Comparison of ENCODE assay signal across 25 cellular contexts in genomic region chr6:18147616-18148015, GRCh38. TPM values are rescaled to one million over a fixed set of nuclear protein-coding genes. Genes with fewer than 3 reads are reported as not detected.
A peak's percentile ranks its signal among the peaks of the same experiment; 100 is the strongest.
DNase-seq lines count a peak whose midpoint lies in the region; ATAC-seq and TF ChIP-seq lines count a peak whose summit lies in the region.
"Had no signal": no experiment of that assay in that cellular context is flagged by ENCODE, and none has a peak within 500 bp of the region (broad histone marks: within the 10 kb centered on the region; RNA-seq: fewer than 3 reads in every experiment).

No MANE protein-coding gene starts in this region.

- H3K79me2 ChIP-seq in mammary epithelial cell (ENCODE audit: insufficient read depth, low read length), result no peaks in the 10 kb centered on the region

- DNase-seq in HFFc6 (no peak), mammary epithelial cell (no peak), left lobe of liver (ENCODE audit: low spot score) (no peak), NCI-H187 (lab: John Stamatoyannopoulos, UW) (no peak), NCI-H2081 treated with DMSO at 0.1 percent for 48 hours (lab: John Stamatoyannopoulos, UW) (no peak)
- no peak for DNase-seq in stimulated activated effector memory CD8-positive, alpha-beta T cell treated with anti-CD3 and anti-CD28 coated beads, Interleukin-12 subunit alpha, Interleukin-12 subunit beta, amount 100 ng/mL, for 72 hours (ENCODE audit: low spot score in 2 of 2)
- DNase-seq: activated naive CD4-positive, alpha-beta T cell treated with Interleukin-2 at 50 U/mL for 16 hours; H9; heart left ventricle; mesendoderm; naive B cell; NCI-H1417 treated with DMSO at 0.1 percent for 48 hours; NCI-H345; NCI-H774; retina; spleen; stimulated activated CD4-positive, alpha-beta T cell treated with anti-CD3 and anti-CD28 coated beads, Interleukin-2, amount 100 ng/mL, for 48 hours; substantia nigra; upper lobe of right lung had no signal

- H3K4me2 ChIP-seq in mammary epithelial cell (ENCODE audit: insufficient read depth, low read depth, low read length) (peak overlapping the region; percentile 62), skeletal muscle satellite cell (ENCODE audit: low read length) (no peak overlapping the region)

- H3K9me3 ChIP-seq in mammary epithelial cell (replicated peaks; ENCODE audit: insufficient read depth, low read length) (no peaks in the 10 kb centered on the region), skeletal muscle satellite cell (replicated peaks; ENCODE audit: low read length) (no peaks in the 10 kb centered on the region)
- H3K9me3 ChIP-seq: heart left ventricle, MG63, spleen, upper lobe of right lung had no signal

- H3K27me3 Mint-ChIP-seq in HFFc6 (ENCODE audit: insufficient read depth), result no peaks in the 10 kb centered on the region; the same call in 1 of the 2 replicates
- H3K27me3 Mint-ChIP-seq: naive B cell had no signal

- H3K9me3 Mint-ChIP-seq in HFFc6, result no peaks in the 10 kb centered on the region
- H3K9me3 Mint-ChIP-seq in stimulated activated effector memory CD8-positive, alpha-beta T cell treated with anti-CD3 and anti-CD28 coated beads, Interleukin-12 subunit alpha, Interleukin-12 subunit beta, amount 100 ng/mL, for 72 hours, result no peaks in the 10 kb centered on the region
- H3K9me3 Mint-ChIP-seq: H9, naive B cell had no signal

- peak overlapping the region; percentile 97 for H3K27ac Mint-ChIP-seq in HFFc6
- H3K27ac Mint-ChIP-seq in stimulated activated effector memory CD8-positive, alpha-beta T cell treated with anti-CD3 and anti-CD28 coated beads, Interleukin-12 subunit alpha, Interleukin-12 subunit beta, amount 100 ng/mL, for 72 hours, result no peak overlapping the region
- H3K27ac Mint-ChIP-seq: H9, naive B cell had no signal

- ATAC-seq in left lobe of liver (peak; percentile 6), HG02885 (IDR thresholded peaks at IDR 0.05; ENCODE audit: poor library complexity, unreplicated experiment) (no peak)
- ATAC-seq in stimulated activated effector memory CD8-positive, alpha-beta T cell treated with anti-CD3 and anti-CD28 coated beads, Interleukin-12 subunit alpha, Interleukin-12 subunit beta, amount 100 ng/mL, for 72 hours, result no peak
- ATAC-seq: heart left ventricle had no signal

- WGBS in mammary epithelial cell (ENCODE audit: low coverage, missing lambda C conversion rate), result 97% methylated on average over 2 of the region's 2 CpGs

- BruUV-seq in mammary epithelial cell (replicated peaks; lab: Mats Ljungman, UMichigan), result TSS peak; percentile 95

- intact Hi-C loops in mammary epithelial cell (cut with micrococcal nuclease), result no loop called here

- H3K9ac ChIP-seq in mammary epithelial cell (ENCODE audit: insufficient read depth, low read length) (peak overlapping the region; percentile 42), skeletal muscle satellite cell (ENCODE audit: low read depth, low read length) (peak overlapping the region; percentile 57)

- CTCF ChIA-PET in mammary epithelial cell (lab: Charles Lee; ENCODE audit: low non-redundant PET), result no interaction called here

- H3K27me3 ChIP-seq in mammary epithelial cell (ENCODE audit: insufficient read depth, low read length), result no peaks in the 10 kb centered on the region
- no peaks in the 10 kb centered on the region for H3K27me3 ChIP-seq in skeletal muscle satellite cell (ENCODE audit: control insufficient read depth, insufficient read depth, low read length)
- H3K27me3 ChIP-seq: brain microvascular endothelial cell, heart left ventricle, MG63, spleen, upper lobe of right lung had no signal

- in situ Hi-C loops in mammary epithelial cell (cut with MboI; ENCODE audit: low sequenced_read_pairs in 2 of 2), result no loop called here

- H3K36me3 ChIP-seq in mammary epithelial cell (ENCODE audit: insufficient read depth, low read length) (no peaks in the 10 kb centered on the region), skeletal muscle satellite cell (ENCODE audit: insufficient read depth, low read length) (no peaks in the 10 kb centered on the region)
- H3K36me3 ChIP-seq: brain microvascular endothelial cell had no signal

- H3K4me3 ChIP-seq in mammary epithelial cell (replicated peaks in 1 of 3; ENCODE audit: insufficient read depth in 1 of 3, low read depth in 2 of 3, low read length in 3 of 3) (no peak overlapping the region), skeletal muscle satellite cell (ENCODE audit: low read length) (no peak overlapping the region)
- H3K4me3 ChIP-seq: heart left ventricle, K562, MG63, spleen, upper lobe of right lung had no signal

- no peak for TF ChIP-seq CTCF in HFFc6 (IDR thresholded peaks at IDR 0.05)
- TF ChIP-seq CTCF in mammary epithelial cell (conservative IDR thresholded peaks at IDR 0.05 in 1 of 2, IDR thresholded peaks at IDR 0.05 in 1 of 2; ENCODE audit: extremely low read depth in 1 of 2, insufficient read depth in 1 of 2, low read depth in 1 of 2, low read length in 2 of 2), result no peak

- dilution Hi-C loops in mammary epithelial cell (cut with HindIII; ENCODE audit: low sequenced_read_pairs), result no loop called here

- no peaks in the 10 kb centered on the region for H4K20me1 ChIP-seq in mammary epithelial cell (ENCODE audit: insufficient read depth, low read length)

- peak overlapping the region; percentile 98 for H3K27ac ChIP-seq in mammary epithelial cell (ENCODE audit: insufficient read depth, low read depth, low read length)
- H3K27ac ChIP-seq: brain microvascular endothelial cell, C4-2B, heart left ventricle, spleen, upper lobe of right lung had no signal

- peak overlapping the region; percentile 73 for H3K4me3 Mint-ChIP-seq in HFFc6
- H3K4me3 Mint-ChIP-seq in stimulated activated effector memory CD8-positive, alpha-beta T cell treated with anti-CD3 and anti-CD28 coated beads, Interleukin-12 subunit alpha, Interleukin-12 subunit beta, amount 100 ng/mL, for 72 hours, result no peak overlapping the region
- H3K4me3 Mint-ChIP-seq: H9, naive B cell had no signal

- peaks cover 28% of the 10 kb centered on the region for H3K36me3 Mint-ChIP-seq in HFFc6 (ENCODE audit: low read depth)
- peaks cover 52% of the 10 kb centered on the region for H3K36me3 Mint-ChIP-seq in stimulated activated effector memory CD8-positive, alpha-beta T cell treated with anti-CD3 and anti-CD28 coated beads, Interleukin-12 subunit alpha, Interleukin-12 subunit beta, amount 100 ng/mL, for 72 hours

- H3K4me1 Mint-ChIP-seq in HFFc6 (ENCODE audit: low read depth), result peaks cover 36% of the 10 kb centered on the region
- peaks cover 16% of the 10 kb centered on the region for H3K4me1 Mint-ChIP-seq in stimulated activated effector memory CD8-positive, alpha-beta T cell treated with anti-CD3 and anti-CD28 coated beads, Interleukin-12 subunit alpha, Interleukin-12 subunit beta, amount 100 ng/mL, for 72 hours

- no peak overlapping the region for H2AFZ ChIP-seq in mammary epithelial cell (ENCODE audit: low read depth, low read length)

- peaks cover 20% of the 10 kb centered on the region for H3K4me1 ChIP-seq in mammary epithelial cell (ENCODE audit: insufficient read depth, low read length)
- H3K4me1 ChIP-seq in skeletal muscle satellite cell (ENCODE audit: control insufficient read depth, insufficient read depth, low read length), result peaks cover 21% of the 10 kb centered on the region
- H3K4me1 ChIP-seq: upper lobe of right lung had no signal

RNA-seq across cellular contexts. Expression of gene TPMT, which starts 7.3 kb away (rescaled TPM):
- 10 to 100 TPM; 15.5 to 23.1 (median 21.2) TPM for total RNA-seq in HFFc6 (2021; fragmentation: NEBNext Ultra II Directional; extraction: Animal tissue kit (Norgen Biotek cat#: 25700))
- total RNA-seq in mammary epithelial cell, result 10 to 100 TPM in 1 of 2 donors, 1 to 10 TPM in 1; 7.7 to 15.3 TPM
- polyA plus RNA-seq in mammary epithelial cell, result 11.4 TPM
- polyA minus RNA-seq in mammary epithelial cell, result 5.2 TPM
- 25.5 TPM for total RNA-seq in left lobe of liver
- total RNA-seq in skeletal muscle satellite cell (2012; rRNA removed), result 18.8 and 19.5 TPM in 2 replicates

RNA-seq across cellular contexts. Expression of gene KDM1B, which starts 7.6 kb away (rescaled TPM):
- 10 to 100 TPM; 17.4 to 20.9 (median 19.1) TPM for total RNA-seq in HFFc6 (2021; fragmentation: NEBNext Ultra II Directional; extraction: Animal tissue kit (Norgen Biotek cat#: 25700))
- total RNA-seq in mammary epithelial cell, result 10 to 100 TPM; 19.5 to 25.1 TPM
- 14.3 TPM for polyA plus RNA-seq in mammary epithelial cell
- 22.9 TPM for polyA minus RNA-seq in mammary epithelial cell
- 10.3 TPM for total RNA-seq in left lobe of liver
- total RNA-seq in skeletal muscle satellite cell (2012; rRNA removed), result 20.3 and 22.8 TPM in 2 replicates

RNA-seq across cellular contexts. Expression of gene NHLRC1, which starts 25.1 kb away (rescaled TPM):
- 1 to 10 TPM; 1.2 to 1.9 (median 1.4) TPM for total RNA-seq in HFFc6 (2021; fragmentation: NEBNext Ultra II Directional; extraction: Animal tissue kit (Norgen Biotek cat#: 25700))
- total RNA-seq in mammary epithelial cell (1 to 10 TPM; 2.1 to 3.3 TPM), left lobe of liver (2.8 TPM)
- 1.4 TPM for polyA plus RNA-seq in mammary epithelial cell
- 0.21 TPM for polyA minus RNA-seq in mammary epithelial cell
- 1.8 and 2.4 TPM in 2 replicates for total RNA-seq in skeletal muscle satellite cell (2012; rRNA removed)
- total RNA-seq: K562 had no signal
- polyA plus RNA-seq: K562 had no signal
